8 cellular contexts compared by ENCODE assay signal in the genomic region with DNA sequence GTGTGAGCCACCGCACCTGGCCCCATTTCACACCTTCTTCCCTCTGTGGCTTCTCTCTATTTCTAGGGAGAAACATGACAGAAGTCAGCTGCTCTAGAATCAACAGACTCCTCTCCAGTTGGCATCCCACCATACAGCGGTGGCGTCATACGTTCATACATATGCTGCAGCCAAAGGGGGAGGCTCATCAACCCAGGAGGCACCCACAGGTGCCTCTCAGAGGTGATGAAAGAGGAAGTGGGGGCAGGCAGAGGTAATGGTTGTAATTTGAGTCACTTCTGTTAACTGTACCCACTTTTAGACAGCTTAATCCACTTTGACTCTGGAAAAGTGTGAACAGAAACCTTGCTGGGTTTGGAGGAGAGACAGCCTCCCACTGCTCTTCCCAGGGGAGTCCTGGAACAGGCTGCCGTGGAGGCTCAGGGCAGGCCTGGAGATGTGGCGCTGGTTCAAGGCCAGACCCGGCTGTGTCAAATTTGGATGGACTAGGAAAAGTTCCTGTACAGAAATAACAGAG. TPM values are rescaled to one million over a fixed set of nuclear protein-coding genes. Genes with fewer than 3 reads are reported as not detected.
DNase-seq lines count a peak whose midpoint lies in the region; ATAC-seq and TF ChIP-seq lines count a peak whose summit lies in the region.

No MANE protein-coding gene starts in this region.

- H3K4me1 Mint-ChIP-seq in CD4-positive, alpha-beta T cell (ENCODE audit: low read depth), result peaks cover 65% of the 10 kb centered on the region

- intact Hi-C loops in CD4-positive, alpha-beta T cell (cut with DNase I, micrococcal nuclease), result no loop called here

- no peaks in the 10 kb centered on the region for H3K27me3 ChIP-seq in CD4-positive, alpha-beta T cell (ENCODE audit: control insufficient read depth, insufficient read depth, low read length)

- no peaks in the 10 kb centered on the region for H3K27me3 Mint-ChIP-seq in CD4-positive, alpha-beta T cell

- TF ChIP-seq CTCF in CD4-positive, alpha-beta T cell (IDR thresholded peaks at IDR 0.05), result no peak

- peak overlapping the region; percentile 58 for H3K4me3 Mint-ChIP-seq in CD4-positive, alpha-beta T cell

- H3K9me3 Mint-ChIP-seq in CD4-positive, alpha-beta T cell, result no peaks in the 10 kb centered on the region

- H3K9me3 ChIP-seq in CD4-positive, alpha-beta T cell (ENCODE audit: control insufficient read depth, low read length), result no peaks in the 10 kb centered on the region

- peak; percentile 92 for ATAC-seq in CD4-positive, alpha-beta T cell (ENCODE audit: poor library complexity)
- ATAC-seq in GM19452 (IDR thresholded peaks at IDR 0.05; ENCODE audit: unreplicated experiment) (peak; percentile 75), HG03378 (IDR thresholded peaks at IDR 0.05; ENCODE audit: unreplicated experiment) (peak; percentile 68)

- peak in 6 of 10 experiments; percentile 9 to 44 (median 18) for DNase-seq in CD4-positive, alpha-beta T cell
- peak; percentile 16 for DNase-seq in activated CD4-positive, alpha-beta T cell treated with anti-CD3 and anti-CD28 coated beads, Interleukin-2, amount 50 U/mL, for 1 hour
- DNase-seq in putamen (ENCODE audit: low spot score) (peak; percentile 45), H4 (ENCODE audit: low spot score) (no peak), NCI-H2227 (lab: John Stamatoyannopoulos, UW; ENCODE audit: unreplicated experiment) (no peak), NCI-H526 treated with DMSO at 0.1 percent for 48 hours (lab: John Stamatoyannopoulos, UW) (no peak)

- POLR2A ChIA-PET in CD4-positive, alpha-beta T cell (lab: Charles Lee), result interaction anchor here (1.9 kb wide), 1 partner anchor 47 kb away, joined by 8 read pairs; a partner anchor contains a TSS

- peaks cover 15% of the 10 kb centered on the region for H3K36me3 Mint-ChIP-seq in CD4-positive, alpha-beta T cell (ENCODE audit: low read depth)

- H3K27ac ChIP-seq in CD4-positive, alpha-beta T cell (ENCODE audit: low read depth, low read length), result no peak overlapping the region

- peak overlapping the region; percentile 79 for H3K27ac Mint-ChIP-seq in CD4-positive, alpha-beta T cell

- CTCF ChIA-PET in CD4-positive, alpha-beta T cell (lab: Charles Lee), result interaction anchor here (1.2 kb wide), 1 partner anchor 48 kb away, joined by 3 read pairs; no protein-coding TSS in a partner anchor

RNA-seq across cellular contexts. Expression of a gene that starts 47.3 kb away (rescaled TPM):
- 100 to 1,000 TPM; 327 to 344 TPM for total RNA-seq in CD4-positive, alpha-beta T cell
- 536 and 602 TPM in 2 replicates for total RNA-seq in H4 (2014; rRNA removed; shearing (Covaris generic))

Comparison
In these comparisons a context has a peak if more than half of its experiments do, and no peak if none do; other contexts are left out.
1. DNase-seq: peak in CD4-positive, alpha-beta T cell (6 of 10), activated CD4-positive, alpha-beta T cell treated with anti-CD3 and anti-CD28 coated beads, Interleukin-2, amount 50 U/mL, for 1 hour (single experiment) and putamen (single experiment); none in H4 (single experiment), NCI-H2227 (single experiment) and NCI-H526 treated with DMSO at 0.1 percent for 48 hours (single experiment).
2. Peak in every context shown above with its lines, with median percentiles within 50 percentile points of each other: ATAC-seq.